1 cellular context compared by ENCODE assay signal in the genomic region with DNA sequence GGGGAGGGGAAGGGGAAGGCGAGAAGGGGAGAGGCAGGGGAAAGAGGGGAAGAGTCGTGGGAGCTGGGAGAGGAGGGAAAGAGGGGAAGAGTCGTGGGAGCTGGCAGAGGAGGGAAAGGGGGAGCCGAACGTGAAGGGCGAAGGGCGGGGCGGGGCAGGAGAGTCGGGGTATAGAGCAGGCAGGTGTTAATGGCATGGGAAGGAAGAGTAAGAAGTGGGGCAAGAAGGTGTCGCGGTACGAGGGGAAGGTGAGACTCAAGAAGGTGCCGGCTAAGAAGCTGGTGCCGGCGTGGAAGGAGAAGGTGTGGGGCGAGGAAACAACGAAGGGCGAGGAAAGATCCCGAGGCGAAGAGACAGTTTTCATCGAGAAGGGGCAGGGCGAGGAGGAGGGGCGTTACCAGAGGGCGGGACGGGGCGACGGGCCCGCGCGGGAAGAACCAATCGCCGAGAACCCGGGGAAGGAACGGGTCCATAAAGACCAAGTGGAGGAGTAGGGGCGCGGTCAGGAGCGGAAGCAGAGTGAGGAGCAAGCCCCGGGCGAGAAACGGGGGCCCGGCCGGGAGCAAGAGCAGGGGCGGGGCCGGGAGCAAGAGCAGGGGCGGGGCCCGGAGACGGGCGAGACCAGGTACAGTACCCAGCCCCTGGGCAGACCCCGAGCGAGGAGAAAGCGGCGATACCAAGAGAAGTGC.
TF ChIP-seq lines count a peak whose summit lies in the region.

No MANE protein-coding gene starts in this region.

TF ChIP-seq in HepG2, 621 proteins besides CTCF, POLR2A, EP300 and RAD21 (continued from another document):
- TF ChIP-seq, protein P1, sequence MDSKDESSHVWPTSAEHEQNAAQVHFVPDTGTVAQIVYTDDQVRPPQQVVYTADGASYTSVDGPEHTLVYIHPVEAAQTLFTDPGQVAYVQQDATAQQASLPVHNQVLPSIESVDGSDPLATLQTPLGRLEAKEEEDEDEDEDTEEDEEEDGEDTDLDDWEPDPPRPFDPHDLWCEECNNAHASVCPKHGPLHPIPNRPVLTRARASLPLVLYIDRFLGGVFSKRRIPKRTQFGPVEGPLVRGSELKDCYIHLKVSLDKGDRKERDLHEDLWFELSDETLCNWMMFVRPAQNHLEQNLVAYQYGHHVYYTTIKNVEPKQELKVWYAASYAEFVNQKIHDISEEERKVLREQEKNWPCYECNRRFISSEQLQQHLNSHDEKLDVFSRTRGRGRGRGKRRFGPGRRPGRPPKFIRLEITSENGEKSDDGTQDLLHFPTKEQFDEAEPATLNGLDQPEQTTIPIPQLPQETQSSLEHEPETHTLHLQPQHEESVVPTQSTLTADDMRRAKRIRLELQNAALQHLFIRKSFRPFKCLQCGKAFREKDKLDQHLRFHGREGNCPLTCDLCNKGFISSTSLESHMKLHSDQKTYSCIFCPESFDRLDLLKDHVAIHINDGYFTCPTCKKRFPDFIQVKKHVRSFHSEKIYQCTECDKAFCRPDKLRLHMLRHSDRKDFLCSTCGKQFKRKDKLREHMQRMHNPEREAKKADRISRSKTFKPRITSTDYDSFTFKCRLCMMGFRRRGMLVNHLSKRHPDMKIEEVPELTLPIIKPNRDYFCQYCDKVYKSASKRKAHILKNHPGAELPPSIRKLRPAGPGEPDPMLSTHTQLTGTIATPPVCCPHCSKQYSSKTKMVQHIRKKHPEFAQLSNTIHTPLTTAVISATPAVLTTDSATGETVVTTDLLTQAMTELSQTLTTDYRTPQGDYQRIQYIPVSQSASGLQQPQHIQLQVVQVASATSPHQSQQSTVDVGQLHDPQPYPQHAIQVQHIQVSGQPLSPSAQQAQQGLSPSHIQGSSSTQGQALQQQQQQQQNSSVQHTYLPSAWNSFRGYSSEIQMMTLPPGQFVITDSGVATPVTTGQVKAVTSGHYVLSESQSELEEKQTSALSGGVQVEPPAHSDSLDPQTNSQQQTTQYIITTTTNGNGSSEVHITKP (CRISPR knock-in tag; IDR thresholded peaks at IDR 0.05; ENCODE audit: low read depth): peak; percentile 77
- TF ChIP-seq TCF7 (IDR thresholded peaks at IDR 0.05; ENCODE audit: low read depth) (no peak), ZNF570 (CRISPR knock-in tag; IDR thresholded peaks at IDR 0.05; ENCODE audit: borderline replicate concordance) (no peak)
